15 cellular contexts compared by ENCODE assay signal in the genomic region with DNA sequence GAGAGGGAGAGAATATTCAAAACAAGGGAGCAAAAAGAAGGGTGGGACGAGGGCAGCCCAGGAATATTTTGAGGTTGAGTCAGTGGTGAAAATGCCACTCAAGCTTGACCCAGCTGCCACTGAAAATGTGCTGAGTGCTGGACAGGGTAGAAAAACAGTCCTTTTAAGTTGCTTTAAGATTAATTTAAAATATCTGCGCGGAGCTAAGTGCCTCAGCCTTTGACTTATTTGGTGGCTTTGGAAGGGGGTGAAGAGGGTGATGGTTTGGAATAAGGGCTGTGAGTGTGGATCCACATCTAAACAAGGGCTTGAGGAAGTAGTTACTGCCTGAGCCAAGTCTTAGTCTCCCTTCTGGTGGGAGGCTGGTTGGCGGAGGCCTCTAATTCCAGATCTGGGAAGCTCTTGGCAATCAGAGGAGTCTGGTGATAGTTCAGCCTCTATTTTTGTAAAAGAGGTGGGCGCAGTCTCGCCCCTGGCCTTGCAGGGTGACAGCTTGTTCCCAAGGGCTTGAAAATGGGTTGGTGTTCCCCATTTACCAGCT.
DNase-seq lines count a peak whose midpoint lies in the region; ATAC-seq and TF ChIP-seq lines count a peak whose summit lies in the region.
"Had no signal": no experiment of that assay in that cellular context is flagged by ENCODE, and none has a peak within 500 bp of the region (broad histone marks: within the 10 kb centered on the region; RNA-seq: fewer than 3 reads in every experiment).

No MANE protein-coding gene starts in this region.

- H3K4me1 ChIP-seq in left ventricle myocardium inferior (peaks cover 78% of the 10 kb centered on the region), esophagus squamous epithelium (peaks cover 0 to 61% (median 34%) of the 10 kb centered on the region in 3 donors), vagina (peaks cover 42% of the 10 kb centered on the region), right lobe of liver (no peaks in the 10 kb centered on the region)

- peak overlapping the region; percentile 84 for H3K27ac Mint-ChIP-seq in osteocyte (ENCODE audit: unreplicated experiment)
- H3K27ac Mint-ChIP-seq: activated T-cell treated with anti-CD3 and anti-CD28 coated beads, Interleukin-2, amount 50 U/mL, for 24 hours had no signal

- intact Hi-C loops in left ventricle myocardium inferior (cut with micrococcal nuclease) (no loop called here), Right ventricle myocardium superior (cut with DNase I) (no loop called here), esophagus squamous epithelium (cut with DNase I) (no loop called here), vagina (cut with DNase I) (loop anchor here (2.0 kb wide), 1 partner anchor 240 kb away; a partner anchor contains a TSS), right lobe of liver (cut with DNase I) (no loop called here)

- peaks cover 51% of the 10 kb centered on the region for H3K4me1 Mint-ChIP-seq in osteocyte (ENCODE audit: unreplicated experiment)

- TF ChIP-seq POLR2A in esophagus squamous epithelium (IDR thresholded peaks at IDR 0.05) (no peak), vagina (IDR thresholded peaks at IDR 0.05) (no peak), right lobe of liver (IDR thresholded peaks at IDR 0.05) (no peak)

- H3K27me3 ChIP-seq in left ventricle myocardium inferior (ENCODE audit: low read depth) (no peaks in the 10 kb centered on the region), esophagus squamous epithelium (no peaks in the 10 kb centered on the region), vagina (no peaks in the 10 kb centered on the region), right lobe of liver (no peaks in the 10 kb centered on the region)
- H3K27me3 ChIP-seq: suprapubic skin had no signal

- H3K4me3 Mint-ChIP-seq in osteocyte (ENCODE audit: unreplicated experiment): no peak overlapping the region
- H3K4me3 Mint-ChIP-seq: activated T-cell treated with anti-CD3 and anti-CD28 coated beads, Interleukin-2, amount 50 U/mL, for 24 hours had no signal

- H3K9me3 ChIP-seq in left ventricle myocardium inferior (replicated peaks) (no peaks in the 10 kb centered on the region), esophagus squamous epithelium (no peaks in the 10 kb centered on the region), vagina (no peaks in the 10 kb centered on the region), right lobe of liver (no peaks in the 10 kb centered on the region)
- H3K9me3 ChIP-seq: suprapubic skin had no signal

- H3K9me3 Mint-ChIP-seq in osteocyte (ENCODE audit: unreplicated experiment): no peaks in the 10 kb centered on the region
- H3K9me3 Mint-ChIP-seq: activated T-cell treated with anti-CD3 and anti-CD28 coated beads, Interleukin-2, amount 50 U/mL, for 24 hours had no signal

- H3K27ac ChIP-seq in left ventricle myocardium inferior (replicated peaks) (peak overlapping the region; percentile 92), esophagus squamous epithelium (peak overlapping the region; percentile 9 to 89 (median 80)), vagina (peak overlapping the region; percentile 57), right lobe of liver (no peak overlapping the region)

- WGBS in esophagus squamous epithelium, 2 donors: 70 to 81% methylated on average over 5 to 6 of the region's 6 CpGs
- 72% methylated on average over 4 of the region's 6 CpGs for WGBS in right lobe of liver (ENCODE audit: insufficient coverage, low coverage, low lambda C conversion rate, missing lambda C conversion rate)

- DNase-seq in left ventricle myocardium inferior: no peak
- DNase-seq in Right ventricle myocardium superior: no peak
- DNase-seq in esophagus squamous epithelium (lab: John Stamatoyannopoulos, UW): no peak
- DNase-seq in osteocyte (ENCODE audit: extremely low spot score, unreplicated experiment): no peak
- no peak for DNase-seq in vagina (ENCODE audit: extremely low spot score in 2 of 2)
- no peak for DNase-seq in cerebellum (ENCODE audit: low spot score)
- DNase-seq in NCI-H1105 (lab: John Stamatoyannopoulos, UW): no peak
- DNase-seq in right lobe of liver: no peak
- DNase-seq: activated T-cell treated with anti-CD3 and anti-CD28 coated beads, Interleukin-2, amount 50 U/mL, for 24 hours; DMS53; NCI-H345; occipital lobe; SHP77 had no signal

- no peaks in the 10 kb centered on the region for H3K27me3 Mint-ChIP-seq in osteocyte (ENCODE audit: unreplicated experiment)
- H3K27me3 Mint-ChIP-seq: activated T-cell treated with anti-CD3 and anti-CD28 coated beads, Interleukin-2, amount 50 U/mL, for 24 hours had no signal

- H3K36me3 Mint-ChIP-seq in osteocyte (ENCODE audit: unreplicated experiment): no peaks in the 10 kb centered on the region

- TF ChIP-seq CTCF in left ventricle myocardium inferior (IDR thresholded peaks at IDR 0.05; ENCODE audit: borderline replicate concordance): no peak
- TF ChIP-seq CTCF in esophagus squamous epithelium (IDR thresholded peaks at IDR 0.05): no peak
- TF ChIP-seq CTCF in osteocyte (IDR thresholded peaks at IDR 0.05): no peak
- TF ChIP-seq CTCF in vagina (IDR thresholded peaks at IDR 0.05): no peak
- TF ChIP-seq CTCF in right lobe of liver (IDR thresholded peaks at IDR 0.05): no peak

- H3K36me3 ChIP-seq in left ventricle myocardium inferior: no peaks in the 10 kb centered on the region
- no peaks in the 10 kb centered on the region for H3K36me3 ChIP-seq in esophagus squamous epithelium
- no peaks in the 10 kb centered on the region for H3K36me3 ChIP-seq in vagina
- no peaks in the 10 kb centered on the region for H3K36me3 ChIP-seq in right lobe of liver
- H3K36me3 ChIP-seq: suprapubic skin had no signal

- ATAC-seq in Right ventricle myocardium superior (ENCODE audit: poor library complexity) (no peak), right lobe of liver (no peak)
- ATAC-seq: activated CD4-positive, CD25-positive, alpha-beta regulatory T cell treated with anti-CD3 and anti-CD28 coated beads, Interleukin-2, amount 50 U/mL, for 24 hours had no signal

- H3K4me3 ChIP-seq in left ventricle myocardium inferior (no peak overlapping the region), esophagus squamous epithelium (no peak overlapping the region), vagina (no peak overlapping the region), right lobe of liver (no peak overlapping the region)
- H3K4me3 ChIP-seq: suprapubic skin had no signal

Comparison
In these comparisons a context has a peak if more than half of its experiments do, and no peak if none do; other contexts are left out.
1. H3K27ac ChIP-seq: peak in left ventricle myocardium inferior (single experiment), esophagus squamous epithelium (4 of 4) and vagina (single experiment); none in right lobe of liver (0 of 3).